15 cellular contexts compared by ENCODE assay signal in genomic region chr3:190697901-190698300, GRCh38.
DNase-seq lines count a peak whose midpoint lies in the region; ATAC-seq and TF ChIP-seq lines count a peak whose summit lies in the region.
"Had no signal": no experiment of that assay in that cellular context is flagged by ENCODE, and none has a peak within 500 bp of the region (broad histone marks: within the 10 kb centered on the region; RNA-seq: fewer than 3 reads in every experiment).

No MANE protein-coding gene starts in this region.

- H3K9ac ChIP-seq in SK-N-MC (ENCODE audit: insufficient read length), result peak overlapping the region; percentile 63

- no peaks in the 10 kb centered on the region for H3K36me3 ChIP-seq in SK-N-MC (ENCODE audit: insufficient read depth, low read length)
- H3K36me3 ChIP-seq in Peyer's patch, result no peaks in the 10 kb centered on the region
- H3K36me3 ChIP-seq: gastroesophageal sphincter, sigmoid colon had no signal

- H3K9me3 ChIP-seq in SK-N-MC (ENCODE audit: low read depth, low read length) (no peaks in the 10 kb centered on the region), Peyer's patch (no peaks in the 10 kb centered on the region)
- H3K9me3 ChIP-seq: gastroesophageal sphincter, sigmoid colon had no signal

- peak overlapping the region; percentile 67 for H3K4me3 ChIP-seq in SK-N-MC
- no peak overlapping the region for H3K4me3 ChIP-seq in Peyer's patch
- H3K4me3 ChIP-seq: gastroesophageal sphincter, sigmoid colon had no signal

- no peaks in the 10 kb centered on the region for H3K4me1 ChIP-seq in Peyer's patch
- H3K4me1 ChIP-seq: gastroesophageal sphincter, sigmoid colon had no signal

- peak; percentile 40 for DNase-seq in EH (ENCODE audit: low read depth)
- peak; percentile 91 for DNase-seq in SK-N-MC (ENCODE audit: low read depth, low spot score)
- peak; percentile 37 for DNase-seq in fibroblast of the conjunctiva (ENCODE audit: low read depth)
- DNase-seq in smooth muscle cell of the brain vasculature (ENCODE audit: low read depth, low spot score), result peak; percentile 41
- DNase-seq in Peyer's patch, result no peak
- DNase-seq in DMS153 treated with DMSO at 0.1 percent for 48 hours (lab: John Stamatoyannopoulos, UW; ENCODE audit: unreplicated experiment), result no peak
- no peak for DNase-seq in OCI-M2 (lab: John Stamatoyannopoulos, UW; ENCODE audit: unreplicated experiment)
- DNase-seq: activated CD4-positive, alpha-beta memory T cell treated with anti-CD3 and anti-CD28 coated beads, Interleukin-2, amount 10 ng/mL, durations not matched to agents 7 days and 5 days; activated effector memory CD4-positive, alpha-beta T cell treated with anti-CD3 and anti-CD28 coated beads, Interleukin-2, amount 50 U/mL, for 16 hours; islet precursor cell; MV-4-11; NCI-H2227 treated with DMSO at 0.1 percent for 48 hours; sigmoid colon had no signal

- peak overlapping the region; percentile 99 for H3K27ac ChIP-seq in SK-N-MC
- no peak overlapping the region for H3K27ac ChIP-seq in Peyer's patch
- H3K27ac ChIP-seq: gastroesophageal sphincter, sigmoid colon had no signal

- TF ChIP-seq CTCF in Peyer's patch (IDR thresholded peaks at IDR 0.05), result no peak

- no peaks in the 10 kb centered on the region for H3K27me3 ChIP-seq in Peyer's patch
- H3K27me3 ChIP-seq: gastroesophageal sphincter, sigmoid colon had no signal

- ATAC-seq in esophagus mucosa, result no peak
- ATAC-seq: gastroesophageal sphincter had no signal

- TF ChIP-seq POLR2A in Peyer's patch (IDR thresholded peaks at IDR 0.05), result no peak

Comparison
In these comparisons a context has a peak if more than half of its experiments do, and no peak if none do; other contexts are left out.
1. DNase-seq: peak in EH (single experiment), SK-N-MC (single experiment), fibroblast of the conjunctiva (single experiment) and smooth muscle cell of the brain vasculature (single experiment); none in Peyer's patch (0 of 3), DMS153 treated with DMSO at 0.1 percent for 48 hours (single experiment) and OCI-M2 (single experiment).